In the genomic region with DNA sequence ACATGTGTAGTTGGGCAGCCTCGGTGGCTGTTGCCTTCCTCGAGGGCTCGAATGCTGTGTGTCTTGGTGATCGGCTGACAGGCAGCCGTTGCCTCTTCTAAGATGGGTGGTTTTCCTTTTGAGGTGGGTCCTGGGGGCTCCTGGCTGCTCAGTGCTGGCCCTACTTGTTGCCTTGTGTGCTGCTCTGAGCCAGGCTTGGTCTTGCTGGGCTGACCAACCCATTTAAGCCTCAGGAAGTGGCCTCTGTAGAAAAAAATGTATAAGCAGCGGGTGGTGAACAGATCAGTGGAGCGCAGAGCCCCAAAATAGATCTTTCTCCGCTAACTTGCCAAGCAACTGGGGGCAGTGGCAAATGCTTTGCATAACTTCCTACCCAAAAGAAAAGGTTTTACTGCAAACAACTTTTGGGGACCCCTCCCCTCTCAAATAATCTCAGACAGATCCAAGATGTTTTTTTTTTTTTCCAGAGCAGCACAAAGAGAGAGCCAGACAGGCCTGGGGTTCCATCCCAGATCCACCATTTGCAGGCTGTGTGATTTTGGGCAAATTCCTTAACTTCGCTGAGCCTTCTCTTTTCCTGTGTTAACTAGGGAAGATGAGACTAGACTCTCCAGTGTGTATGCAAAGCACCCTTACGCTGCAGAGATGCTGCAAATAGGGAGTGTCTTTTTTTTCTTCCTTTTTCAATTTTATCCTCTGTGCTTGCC, we compare ENCODE assay signal across 12 cellular contexts. TPM values are rescaled to one million over a fixed set of nuclear protein-coding genes. Genes with fewer than 3 reads are reported as not detected.
A peak's percentile ranks its signal among the peaks of the same experiment; 100 is the strongest.
DNase-seq lines count a peak whose midpoint lies in the region; ATAC-seq and TF ChIP-seq lines count a peak whose summit lies in the region.
"Had no signal": no experiment of that assay in that cellular context is flagged by ENCODE, and none has a peak within 500 bp of the region (broad histone marks: within the 10 kb centered on the region; RNA-seq: fewer than 3 reads in every experiment).

No MANE protein-coding gene starts in this region.

- H3K9me2 ChIP-seq in Karpas-422 (replicated peaks; ENCODE audit: insufficient read depth, low read length), result no peaks in the 10 kb centered on the region
- H3K9me2 ChIP-seq: SK-N-SH had no signal

- H3K4me1 ChIP-seq in Karpas-422 (ENCODE audit: low read length) (peaks cover 100% of the 10 kb centered on the region), mucosa of descending colon (ENCODE audit: low read depth) (no peaks in the 10 kb centered on the region)
- H3K4me1 ChIP-seq: ascending aorta had no signal

- H3K4me3 ChIP-seq in Karpas-422 (ENCODE audit: low read length) (peak overlapping the region; percentile 56), mucosa of descending colon (no peak overlapping the region)
- H3K4me3 ChIP-seq: ascending aorta had no signal

- H3K36me3 ChIP-seq in Karpas-422 (ENCODE audit: insufficient read depth, low read length) (peaks cover 25% of the 10 kb centered on the region), mucosa of descending colon (ENCODE audit: low read depth) (no peaks in the 10 kb centered on the region)
- H3K36me3 ChIP-seq: ascending aorta had no signal

- ATAC-seq in GM18520 (IDR thresholded peaks at IDR 0.05; ENCODE audit: unreplicated experiment) (peak; percentile 26), GM21786 (IDR thresholded peaks at IDR 0.05; ENCODE audit: unreplicated experiment) (peak; percentile 40), mucosa of descending colon (peak; percentile 45)
- ATAC-seq in activated T-cell treated with anti-CD3 and anti-CD28 coated beads, Interleukin-2, amount 50 U/mL, for 72 hours (replicated peaks in 1 of 2), result no peak

- no peak for TF ChIP-seq CTCF in mucosa of descending colon (IDR thresholded peaks at IDR 0.05)

- H3K27ac Mint-ChIP-seq in activated T-cell treated with anti-CD3 and anti-CD28 coated beads, Interleukin-2, amount 50 U/mL, for 72 hours, result no peak overlapping the region
- H3K27ac Mint-ChIP-seq: HFFc6 had no signal

- no peaks in the 10 kb centered on the region for H3K9me3 ChIP-seq in Karpas-422 (ENCODE audit: low read length)
- H3K9me3 ChIP-seq in mucosa of descending colon, result no peaks in the 10 kb centered on the region
- H3K9me3 ChIP-seq: ascending aorta, SK-N-SH had no signal

- no peaks in the 10 kb centered on the region for H3K27me3 ChIP-seq in Karpas-422 (ENCODE audit: low read length)
- H3K27me3 ChIP-seq: ascending aorta had no signal

- H3K4me1 Mint-ChIP-seq in activated T-cell treated with anti-CD3 and anti-CD28 coated beads, Interleukin-2, amount 50 U/mL, for 72 hours (ENCODE audit: low read depth), result no peaks in the 10 kb centered on the region

- H3K27me3 Mint-ChIP-seq in activated T-cell treated with anti-CD3 and anti-CD28 coated beads, Interleukin-2, amount 50 U/mL, for 72 hours (ENCODE audit: low read depth), result no peaks in the 10 kb centered on the region

- H3K4me3 Mint-ChIP-seq in activated T-cell treated with anti-CD3 and anti-CD28 coated beads, Interleukin-2, amount 50 U/mL, for 72 hours, result no peak overlapping the region
- H3K4me3 Mint-ChIP-seq: HFFc6 had no signal

- H4K20me1 ChIP-seq in Karpas-422 (ENCODE audit: insufficient read depth, low read depth, low read length), result peaks cover 14% of the 10 kb centered on the region; the same call in 1 of the 2 replicates

- H3K9me3 Mint-ChIP-seq in activated T-cell treated with anti-CD3 and anti-CD28 coated beads, Interleukin-2, amount 50 U/mL, for 72 hours, result peaks cover 0 to 2% of the 10 kb centered on the region in 2 donors
- H3K9me3 Mint-ChIP-seq: HFFc6 had no signal

- DNase-seq in Karpas-422, result peak; percentile 94
- DNase-seq in mucosa of descending colon, result no peak
- no peak for DNase-seq in NCI-H748 treated with DMSO at 0.1 percent for 48 hours (lab: John Stamatoyannopoulos, UW)
- DNase-seq in NCI-H510A (lab: John Stamatoyannopoulos, UW), result no peak
- DNase-seq in activated T-cell treated with anti-CD3 and anti-CD28 coated beads, Interleukin-2, amount 50 U/mL, for 72 hours, result no peak
- DNase-seq in ecto neural progenitor cell (ENCODE audit: low spot score), result no peak
- DNase-seq: HFFc6; SK-N-SH; stimulated activated CD4-positive, alpha-beta T cell treated with anti-CD3 and anti-CD28 coated beads, Interleukin-4, amount 100 ng/mL, for 24 hours had no signal

- intact Hi-C loops in mucosa of descending colon (cut with DNase I, micrococcal nuclease), result no loop called here

- H2AFZ ChIP-seq in Karpas-422 (ENCODE audit: low read length), result no peak overlapping the region

- H3K9ac ChIP-seq in Karpas-422 (ENCODE audit: low read length), result peak overlapping the region; percentile 77
- H3K9ac ChIP-seq: SK-N-SH had no signal

- peak overlapping the region; percentile 98 for H3K27ac ChIP-seq in Karpas-422 (ENCODE audit: low read length)
- H3K27ac ChIP-seq: ascending aorta had no signal

- peaks cover 73% of the 10 kb centered on the region for H3K79me2 ChIP-seq in Karpas-422 (ENCODE audit: low read length)

- peak overlapping the region; percentile 73 for H3K4me2 ChIP-seq in Karpas-422 (ENCODE audit: low read depth, low read length, poor library complexity, severe bottlenecking)
- H3K4me2 ChIP-seq: SK-N-SH had no signal

- H3K36me3 Mint-ChIP-seq in activated T-cell treated with anti-CD3 and anti-CD28 coated beads, Interleukin-2, amount 50 U/mL, for 72 hours (ENCODE audit: insufficient read depth in 2 of 2), result peaks cover 0 to 3% of the 10 kb centered on the region in 2 donors

RNA-seq across cellular contexts. Expression of a gene that starts 42.5 kb away (rescaled TPM):
- 574 and 580 TPM in 2 replicates for total RNA-seq in Karpas-422 (2014; rRNA removed; shearing (Covaris generic); ENCODE audit: low replicate concordance)
- total RNA-seq in mucosa of descending colon, result 10 to 100 TPM; 14.7 to 19.5 (median 15.0) TPM
- 10 to 100 TPM in 1 of 2 donors, 1 to 10 TPM in 1; 8.0 to 25.6 TPM for total RNA-seq in activated T-cell treated with anti-CD3 and anti-CD28 coated beads, Interleukin-2, amount 50 U/mL, for 72 hours

Comparison
In these comparisons a context has a peak if more than half of its experiments do, and no peak if none do; other contexts are left out.
1. ATAC-seq: peak in GM18520 (single experiment), GM21786 (single experiment) and mucosa of descending colon (single experiment); none in activated T-cell treated with anti-CD3 and anti-CD28 coated beads, Interleukin-2, amount 50 U/mL, for 72 hours (0 of 2).
2. RNA of a gene that starts 42.5 kb away (total RNA-seq): 574 to 580 TPM in Karpas-422; 8.0 to 25.6 TPM in activated T-cell treated with anti-CD3 and anti-CD28 coated beads, Interleukin-2, amount 50 U/mL, for 72 hours and 14.7 to 19.5 TPM in mucosa of descending colon; every median in the first group is over 10 times any median in the second.